ENCODE assay signal across 8 cellular contexts in genomic region chr16:5033256-5034166, GRCh38. TPM values are rescaled to one million over a fixed set of nuclear protein-coding genes. Genes with fewer than 3 reads are reported as not detected.
A peak's percentile ranks its signal among the peaks of the same experiment; 100 is the strongest.
DNase-seq lines count a peak whose midpoint lies in the region; ATAC-seq and TF ChIP-seq lines count a peak whose summit lies in the region.

NAGPA (minus strand) TSS chr16:5033935; CDS start chr16:5033914, 21 bp downstream.

- no peak within 1 kb of the TSS for H2BK15ac ChIP-seq in H9 (ENCODE audit: low read depth, low read length)

- peaks cover 21 to 31% of the 10 kb centered on the region in 2 experiments for H3K4me1 Mint-ChIP-seq in H9

- H4K8ac ChIP-seq in H9 (replicated peaks; ENCODE audit: insufficient read length, low read depth, low read length): no peak within 1 kb of the TSS

- H3T11ph ChIP-seq in H9 (ENCODE audit: low read length): no peak within 1 kb of the TSS

- no peaks in the 10 kb centered on the region for H3K9me3 ChIP-seq in H9 (ENCODE audit: control insufficient read depth, low read depth, low read length)
- H3K9me3 ChIP-seq in MM.1S (replicated peaks; ENCODE audit: insufficient read depth, low read length): no peaks in the 10 kb centered on the region

- WGBS in H9 (ENCODE audit: extremely low coverage, insufficient read length, low lambda C conversion rate): no CpG with 5 or more reads among the region's 104 CpGs

- H3K9ac ChIP-seq in H9 (ENCODE audit: extremely low read depth, insufficient read length, low read length): peak within 1 kb of the TSS; percentile 63
- H3K9ac ChIP-seq in MM.1S (ENCODE audit: low read length): peak within 1 kb of the TSS; percentile 32; the same call in 1 of the 2 replicates

- H3K4ac ChIP-seq in H9 (ENCODE audit: low read depth, low read length): no peak within 1 kb of the TSS

- H3K23me2 ChIP-seq in H9 (ENCODE audit: insufficient read length, low read depth, low read length, poor library complexity, severe bottlenecking): peaks cover 5% of the 10 kb centered on the region

- no peak within 1 kb of the TSS for H3K56ac ChIP-seq in H9 (ENCODE audit: insufficient read length, low read depth, low read length)

- H3K18ac ChIP-seq in H9 (ENCODE audit: insufficient read length, low read depth, low read length): no peak within 1 kb of the TSS

- H3K27me3 Mint-ChIP-seq in H9 (ENCODE audit: low read depth): peaks cover 5% of the 10 kb centered on the region

- H3K27ac Mint-ChIP-seq in H9: peak within 1 kb of the TSS in 2 of 3 experiments; percentile 21 to 89; a peak in 4 of 7 replicates

- H2BK5ac ChIP-seq in H9 (ENCODE audit: insufficient read length, low read length): no peak within 1 kb of the TSS

- H3K9me3 Mint-ChIP-seq in H9: no peaks in the 10 kb centered on the region

- H3K27ac ChIP-seq in H9 (ENCODE audit: insufficient read length, low read depth, low read length): no peak within 1 kb of the TSS
- H3K27ac ChIP-seq in MM.1S (ENCODE audit: low read length): no peak within 1 kb of the TSS
- peak within 1 kb of the TSS; percentile 67 for H3K27ac ChIP-seq in substantia nigra (ENCODE audit: low read depth, low read length, poor library complexity, severe bottlenecking)

- no peak for TF ChIP-seq CTCF in H9 (conservative IDR thresholded peaks at IDR 0.05)
- TF ChIP-seq CTCF in MM.1S (IDR thresholded peaks at IDR 0.05; ENCODE audit: low read length): no peak

- H3K4me3 ChIP-seq in MM.1S (ENCODE audit: low read length): peak within 1 kb of the TSS; percentile 94

- no peaks in the 10 kb centered on the region for H3K79me1 ChIP-seq in H9 (ENCODE audit: insufficient read depth, low read depth, low read length, poor library complexity, severe bottlenecking)

- no peak within 1 kb of the TSS for H2AFZ ChIP-seq in H9 (ENCODE audit: low read length)
- H2AFZ ChIP-seq in MM.1S (ENCODE audit: low read length): peak within 1 kb of the TSS; percentile 87

- H3K36me3 ChIP-seq in MM.1S (replicated peaks; ENCODE audit: insufficient read depth, low read length): no peaks in the 10 kb centered on the region

- H3K4me2 ChIP-seq in H9 (ENCODE audit: insufficient read depth, insufficient read length, low read length): peak within 1 kb of the TSS; percentile 74
- H3K4me2 ChIP-seq in MM.1S (ENCODE audit: low read depth, low read length): peak within 1 kb of the TSS; percentile 75

- no peaks in the 10 kb centered on the region for H3K79me2 ChIP-seq in H9 (ENCODE audit: insufficient read depth, low read length)
- no peaks in the 10 kb centered on the region for H3K79me2 ChIP-seq in MM.1S (ENCODE audit: low read length)

- peak within 1 kb of the TSS; percentile 72 to 85 for H3K4me3 Mint-ChIP-seq in H9

- H4K5ac ChIP-seq in H9 (ENCODE audit: insufficient read length, low read depth, low read length): no peak within 1 kb of the TSS

- H3K27me3 ChIP-seq in H9 (ENCODE audit: insufficient read depth, low read length) (no peaks in the 10 kb centered on the region), MM.1S (replicated peaks; ENCODE audit: insufficient read depth, low read length) (peaks cover 3% of the 10 kb centered on the region; the same call in 1 of the 2 replicates)

- H4K20me1 ChIP-seq in H9 (ENCODE audit: control insufficient read depth, insufficient read depth, insufficient read length) (no peaks in the 10 kb centered on the region), MM.1S (ENCODE audit: insufficient read depth, low read length) (no peaks in the 10 kb centered on the region)

- no peak within 1 kb of the TSS for H3K23ac ChIP-seq in H9 (ENCODE audit: insufficient read length, low read depth, low read length)

- H3K4me1 ChIP-seq in H9 (ENCODE audit: insufficient read depth, low read length): peaks cover 9% of the 10 kb centered on the region
- peaks cover 8% of the 10 kb centered on the region; the same call in 1 of the 2 replicates for H3K4me1 ChIP-seq in MM.1S (ENCODE audit: low read length)

- no peak within 1 kb of the TSS for H2BK120ac ChIP-seq in H9 (ENCODE audit: low read depth, low read length, poor library complexity, severe bottlenecking)

- H3K36me3 Mint-ChIP-seq in H9 (ENCODE audit: insufficient read depth in 1 of 3, low read depth in 3 of 3): no peaks in the 10 kb centered on the region; a peak in 1 of 7 replicates

- H2AK5ac ChIP-seq in H9 (ENCODE audit: insufficient read length, low read length): no peak within 1 kb of the TSS

- H3K9me2 ChIP-seq in MM.1S (replicated peaks; ENCODE audit: insufficient read depth, low read length): no peaks in the 10 kb centered on the region

- H2BK20ac ChIP-seq in H9 (ENCODE audit: low read depth, low read length, poor library complexity, severe bottlenecking): no peak within 1 kb of the TSS

- H4K91ac ChIP-seq in H9 (ENCODE audit: insufficient read length, low read depth, low read length): no peak within 1 kb of the TSS

- ATAC-seq in SK-N-SH treated with all-trans-retinoic acid at 6 μM for 48 hours: peak; percentile 94

- H3K14ac ChIP-seq in H9 (ENCODE audit: insufficient read depth, low read length): no peak within 1 kb of the TSS

- DNase-seq in GDM1 (lab: John Stamatoyannopoulos, UW): peak; percentile 56
- peak; percentile 86 for DNase-seq in H9
- DNase-seq in MM.1S: peak; percentile 80
- DNase-seq in activated naive CD4-positive, alpha-beta T cell treated with anti-CD3 and anti-CD28 coated beads, Interleukin-2, amount 50 U/mL, for 16 hours: peak; percentile 83
- DNase-seq in globus pallidus (ENCODE audit: low spot score): peak; percentile 84
- DNase-seq in nucleus accumbens (lab: John Stamatoyannopoulos, UW): peak; percentile 33 to 95 (median 84)
- DNase-seq in substantia nigra (lab: John Stamatoyannopoulos, UW): peak in 48 of 49 donors; percentile 34 to 97 (median 81)

- no peaks in the 10 kb centered on the region for H3F3A ChIP-seq in MM.1S (ENCODE audit: insufficient read depth, low read length)

- no peak within 1 kb of the TSS for H2BK12ac ChIP-seq in H9 (ENCODE audit: insufficient read length, low read depth, low read length)

TF ChIP-seq in SK-N-SH treated with all-trans-retinoic acid at 6 μM for 48 hours, 23 proteins besides CTCF, POLR2A, EP300 and RAD21:
- TF ChIP-seq CREB5 (CRISPR knock-in tag; IDR thresholded peaks at IDR 0.05; ENCODE audit: low read depth) (no peak), ZFP3 (CRISPR knock-in tag; IDR thresholded peaks at IDR 0.05) (peak; percentile 63), RARB (CRISPR knock-in tag; IDR thresholded peaks at IDR 0.05) (no peak)

RNA-seq across cellular contexts. Expression of gene NAGPA, which starts in this region (rescaled TPM):
- 12.1 and 12.7 TPM in 2 replicates for total RNA-seq in H9 (2021)
